29 cellular contexts compared by ENCODE assay signal in the genomic region with DNA sequence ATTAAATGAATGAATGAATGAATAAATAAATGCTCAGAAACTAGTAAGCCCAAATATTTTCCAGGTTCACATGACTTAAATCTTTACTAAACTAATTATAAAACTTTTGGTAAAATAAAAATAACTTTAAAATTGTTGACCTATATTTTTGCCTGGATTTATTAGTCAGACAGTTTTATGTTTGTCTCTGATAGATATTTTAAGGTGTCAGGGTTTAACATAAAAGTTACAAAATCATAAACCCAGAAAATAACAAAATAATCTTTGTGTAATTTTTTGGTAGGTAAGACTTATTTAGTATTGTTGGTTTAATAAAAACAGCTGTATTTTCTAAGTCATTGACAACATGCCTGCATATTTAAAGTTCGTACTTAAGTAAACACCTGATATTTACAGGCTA. TPM values are rescaled to one million over a fixed set of nuclear protein-coding genes. Genes with fewer than 3 reads are reported as not detected.
"Had no signal": no experiment of that assay in that cellular context is flagged by ENCODE, and none has a peak within 500 bp of the region (broad histone marks: within the 10 kb centered on the region; RNA-seq: fewer than 3 reads in every experiment).

No MANE protein-coding gene starts in this region.

- FAIRE-seq: keratinocyte had no signal

- H3K36me3 ChIP-seq: esophagus squamous epithelium, ovary, sigmoid colon, spleen, thoracic aorta, tibial nerve, upper lobe of left lung had no signal

- H3K27me3 ChIP-seq: sigmoid colon, spleen, tibial nerve, upper lobe of left lung had no signal

- H3K4me3 ChIP-seq: esophagus squamous epithelium, lung, ovary, psoas muscle, sigmoid colon, spleen, thoracic aorta, tibial nerve, upper lobe of left lung had no signal

- H3K4me1 ChIP-seq: esophagus squamous epithelium, psoas muscle, sigmoid colon, spleen, tibial nerve, upper lobe of left lung had no signal

- DNase-seq: cortex of kidney; effector memory CD8-positive, alpha-beta T cell; erythroblast; esophagus squamous epithelium; foreskin melanocyte; hypothalamus; immature natural killer cell; natural killer cell; occipital lobe; ovary; posterior cingulate gyrus; psoas muscle; right cardiac atrium; sigmoid colon; spleen; stimulated activated CD4-positive, alpha-beta T cell treated with anti-CD3 and anti-CD28 coated beads, Interleukin-4, amount 100 ng/mL, for 4 hours; stimulated activated naive CD8-positive, alpha-beta T cell treated with anti-CD3 and anti-CD28 coated beads, Interleukin-15, Interleukin-2, amounts not matched to agents 100 U/mL and 50 U/mL, for 24 hours; substantia nigra; upper lobe of left lung had no signal

- H3K27ac ChIP-seq: esophagus squamous epithelium, ovary, psoas muscle, sigmoid colon, spleen, thoracic aorta, tibial nerve, upper lobe of left lung had no signal

- ATAC-seq: effector memory CD8-positive, alpha-beta T cell; left lobe of liver; natural killer cell; psoas muscle; right cardiac atrium; stimulated activated memory B cell treated with anti-CD40 and anti-IgM and Interleukin-4, amounts not matched to agents 10 μg/mL and 1 μg/mL and 100 μg/mL, for 72 hours; stimulated activated naive CD8-positive, alpha-beta T cell treated with anti-CD3 and anti-CD28 coated beads, Interleukin-15, Interleukin-2, amounts not matched to agents 100 U/mL and 50 U/mL, for 24 hours had no signal

RNA-seq across cellular contexts. Expression of a gene that starts 27.4 kb away (rescaled TPM):
- total RNA-seq: dermis microvascular lymphatic vessel endothelial cell, left lobe of liver, liver, lung, mononuclear cell, natural killer cell, occipital lobe, ovary, psoas muscle, right cardiac atrium, sigmoid colon, spleen, thoracic aorta, tibial nerve, upper lobe of left lung had no signal
- polyA plus RNA-seq: immature natural killer cell, lung, neural cell, right cardiac atrium, sigmoid colon, spleen had no signal
